ENCODE assay signal across 12 cellular contexts in genomic region chr15:92840149-92840548, GRCh38. TPM values are rescaled to one million over a fixed set of nuclear protein-coding genes. Genes with fewer than 3 reads are reported as not detected.
DNase-seq lines count a peak whose midpoint lies in the region; ATAC-seq and TF ChIP-seq lines count a peak whose summit lies in the region.
"Had no signal": no experiment of that assay in that cellular context is flagged by ENCODE, and none has a peak within 500 bp of the region (broad histone marks: within the 10 kb centered on the region; RNA-seq: fewer than 3 reads in every experiment).

No MANE protein-coding gene starts in this region.

- H3K4me1 ChIP-seq in CD4-positive, CD25-positive, alpha-beta regulatory T cell (ENCODE audit: control insufficient read depth, insufficient read depth, low read length, poor library complexity, severe bottlenecking): peaks cover 19% of the 10 kb centered on the region
- H3K4me1 ChIP-seq in PC-3 (ENCODE audit: insufficient read depth, low read length): peaks cover 7% of the 10 kb centered on the region; the same call in 1 of the 2 replicates

- H3K27me3 Mint-ChIP-seq in CD4-positive, CD25-positive, alpha-beta regulatory T cell: no peaks in the 10 kb centered on the region
- H3K27me3 Mint-ChIP-seq in glutamatergic neuron (ENCODE audit: unreplicated experiment): peaks cover 4% of the 10 kb centered on the region

- no peak for DNase-seq in CD4-positive, CD25-positive, alpha-beta regulatory T cell
- DNase-seq in PC-3: peak; percentile 24
- DNase-seq in glutamatergic neuron: no peak
- no peak for DNase-seq in GM10266 (ENCODE audit: extremely low spot score)
- no peak for DNase-seq in RKO (ENCODE audit: low spot score)
- no peak for DNase-seq in NCI-H526 (lab: John Stamatoyannopoulos, UW)
- DNase-seq: activated CD4-positive, CD25-positive, alpha-beta regulatory T cell; dorsolateral prefrontal cortex had no signal

- no peaks in the 10 kb centered on the region for H3K79me2 ChIP-seq in PC-3 (ENCODE audit: low read length)

- H3K4me1 Mint-ChIP-seq in CD4-positive, CD25-positive, alpha-beta regulatory T cell: peaks cover 4 to 42% (median 24%) of the 10 kb centered on the region in 4 donors
- peaks cover 13% of the 10 kb centered on the region for H3K4me1 Mint-ChIP-seq in glutamatergic neuron (ENCODE audit: low read depth, unreplicated experiment)

- POLR2A ChIA-PET in PC-3 (lab: Charles Lee; ENCODE audit: unreplicated experiment): no interaction called here

- no peaks in the 10 kb centered on the region for H3K36me3 Mint-ChIP-seq in CD4-positive, CD25-positive, alpha-beta regulatory T cell
- no peaks in the 10 kb centered on the region for H3K36me3 Mint-ChIP-seq in glutamatergic neuron (ENCODE audit: unreplicated experiment)

- H3K4me3 Mint-ChIP-seq in CD4-positive, CD25-positive, alpha-beta regulatory T cell: peak overlapping the region in 2 of 4 donors; percentile 44 to 87
- no peak overlapping the region for H3K4me3 Mint-ChIP-seq in glutamatergic neuron (ENCODE audit: unreplicated experiment)

- H3K4me3 ChIP-seq in CD4-positive, CD25-positive, alpha-beta regulatory T cell (ENCODE audit: low read depth, low read length): peak overlapping the region; percentile 51
- H3K4me3 ChIP-seq in PC-3 (ENCODE audit: low read length): no peak overlapping the region
- H3K4me3 ChIP-seq: dorsolateral prefrontal cortex, lung, thoracic aorta had no signal

- TF ChIP-seq CTCF in PC-3 (conservative IDR thresholded peaks at IDR 0.05; ENCODE audit: low read depth, low read length): no peak
- no peak for TF ChIP-seq CTCF in glutamatergic neuron (IDR thresholded peaks at IDR 0.05; ENCODE audit: partially characterized antibody, unreplicated experiment)
- no peak for TF ChIP-seq CTCF in GM10266 (IDR thresholded peaks at IDR 0.05; ENCODE audit: control insufficient read depth, insufficient read depth, low read depth, missing control alignments)

- no peaks in the 10 kb centered on the region for H3F3A ChIP-seq in PC-3 (ENCODE audit: low read length, unreplicated experiment)

- intact Hi-C loops in PC-3 (cut with micrococcal nuclease): no loop called here

- no peak overlapping the region for H3K9ac ChIP-seq in PC-3 (ENCODE audit: low read length)

- no peaks in the 10 kb centered on the region for H3K9me3 ChIP-seq in CD4-positive, CD25-positive, alpha-beta regulatory T cell (ENCODE audit: control insufficient read depth in 2 of 2, low read length in 2 of 2)
- no peaks in the 10 kb centered on the region for H3K9me3 ChIP-seq in PC-3 (ENCODE audit: low read length)
- H3K9me3 ChIP-seq: thoracic aorta had no signal

- no peaks in the 10 kb centered on the region for H3K27me3 ChIP-seq in CD4-positive, CD25-positive, alpha-beta regulatory T cell (ENCODE audit: control insufficient read depth, insufficient read depth, low read length)
- no peaks in the 10 kb centered on the region for H3K27me3 ChIP-seq in PC-3 (ENCODE audit: low read length)
- H3K27me3 ChIP-seq: dorsolateral prefrontal cortex had no signal

- H3K4me2 ChIP-seq in PC-3 (ENCODE audit: low read length): no peak overlapping the region

- H3K27ac ChIP-seq in CD4-positive, CD25-positive, alpha-beta regulatory T cell (ENCODE audit: insufficient read depth, low read length, poor library complexity, severe bottlenecking): peak overlapping the region; percentile 19
- no peak overlapping the region for H3K27ac ChIP-seq in PC-3 (ENCODE audit: low read length)
- H3K27ac ChIP-seq: dorsolateral prefrontal cortex, thoracic aorta had no signal

- ATAC-seq in CD4-positive, CD25-positive, alpha-beta regulatory T cell (ENCODE audit: low read depth in 2 of 2): no peak
- peak; percentile 6 for ATAC-seq in GM18909 (IDR thresholded peaks at IDR 0.05; ENCODE audit: poor library complexity, unreplicated experiment)
- no peak for ATAC-seq in PC-3
- ATAC-seq in HG02759 (IDR thresholded peaks at IDR 0.05; ENCODE audit: unreplicated experiment): no peak

- no peak overlapping the region for H2AFZ ChIP-seq in PC-3 (ENCODE audit: low read length)

- no peaks in the 10 kb centered on the region for H3K36me3 ChIP-seq in CD4-positive, CD25-positive, alpha-beta regulatory T cell (ENCODE audit: control insufficient read depth, insufficient read depth, low read length)
- H3K36me3 ChIP-seq in PC-3 (ENCODE audit: low read depth, low read length): no peaks in the 10 kb centered on the region
- H3K36me3 ChIP-seq: thoracic aorta had no signal

- peak overlapping the region; percentile 57 to 89 (median 81) for H3K27ac Mint-ChIP-seq in CD4-positive, CD25-positive, alpha-beta regulatory T cell
- H3K27ac Mint-ChIP-seq in glutamatergic neuron (ENCODE audit: unreplicated experiment): peak overlapping the region; percentile 33

- no peaks in the 10 kb centered on the region for H4K20me1 ChIP-seq in PC-3 (ENCODE audit: low read length)

- CTCF ChIA-PET in PC-3 (lab: Charles Lee): no interaction called here

- no peaks in the 10 kb centered on the region for H3K9me2 ChIP-seq in PC-3 (replicated peaks; ENCODE audit: low read length)

- no TSS peak for BruUV-seq in PC-3 (replicated peaks; lab: Mats Ljungman, UMichigan)

- no peaks in the 10 kb centered on the region for H3K9me3 Mint-ChIP-seq in CD4-positive, CD25-positive, alpha-beta regulatory T cell
- H3K9me3 Mint-ChIP-seq in glutamatergic neuron (ENCODE audit: unreplicated experiment): peaks cover 1% of the 10 kb centered on the region

RNA-seq across cellular contexts. Expression of gene CHD2, which starts 60.0 kb away (rescaled TPM):
- total RNA-seq in CD4-positive, CD25-positive, alpha-beta regulatory T cell: 579 TPM
- 10 to 100 TPM; 44.3 to 52.1 (median 48.6) TPM for polyA plus RNA-seq in CD4-positive, CD25-positive, alpha-beta regulatory T cell
- 42.7 and 50.6 TPM in 2 replicates for total RNA-seq in PC-3 (2014; rRNA removed)
- total RNA-seq in glutamatergic neuron (ENCODE audit: unreplicated experiment): 201 TPM
